11 cellular contexts compared by ENCODE assay signal in genomic region chr10:30445716-30446115, GRCh38. TPM values are rescaled to one million over a fixed set of nuclear protein-coding genes. Genes with fewer than 3 reads are reported as not detected.
A peak's percentile ranks its signal among the peaks of the same experiment; 100 is the strongest.
DNase-seq lines count a peak whose midpoint lies in the region; ATAC-seq, FAIRE-seq and TF ChIP-seq lines count a peak whose summit lies in the region.
"Had no signal": no experiment of that assay in that cellular context is flagged by ENCODE, and none has a peak within 500 bp of the region (broad histone marks: within the 10 kb centered on the region; RNA-seq: fewer than 3 reads in every experiment).

No MANE protein-coding gene starts in this region.

- H4K20me1 ChIP-seq in GM23248 (ENCODE audit: insufficient read depth) = no peaks in the 10 kb centered on the region
- no peaks in the 10 kb centered on the region for H4K20me1 ChIP-seq in K562 (replicated peaks; ENCODE audit: control insufficient read depth, insufficient read depth, low read length)

- intact Hi-C loops in K562 (cut with micrococcal nuclease) = no loop called here
- intact Hi-C loops in kidney (cut with DNase I) = no loop called here

- no peaks in the 10 kb centered on the region for H3K9me1 ChIP-seq in K562 (ENCODE audit: control insufficient read depth, insufficient read depth, low read length)

- CTCF ChIA-PET in K562 (lab: Yijun Ruan, JAX; ENCODE audit: low intra/inter-chr PET ratio) = no interaction called here

- no peak for TF ChIP-seq POLR2A in K562 (conservative IDR thresholded peaks at IDR 0.05)

- H3K4me2 ChIP-seq in GM23248 (ENCODE audit: unreplicated experiment) (peak overlapping the region; percentile 23), K562 (ENCODE audit: insufficient read depth, low read length) (no peak overlapping the region)

- no peak overlapping the region for H3K4me3 ChIP-seq in GM23248
- no peak overlapping the region for H3K4me3 ChIP-seq in K562
- H3K4me3 ChIP-seq in thoracic aorta = peak overlapping the region; percentile 37
- H3K4me3 ChIP-seq in kidney (ENCODE audit: low read length in 2 of 2) = no peak overlapping the region
- H3K4me3 ChIP-seq: SJCRH30 had no signal

- peaks cover 31% of the 10 kb centered on the region for H3F3A ChIP-seq in GM23248 (ENCODE audit: insufficient read depth)

- in situ Hi-C loops in GM23248 (cut with MboI) = no loop called here
- in situ Hi-C loops in K562 (cut with MboI) = no loop called here

- H3K27me3 ChIP-seq in GM23248 (replicated peaks; ENCODE audit: insufficient read depth) (no peaks in the 10 kb centered on the region), K562 (ENCODE audit: control insufficient read depth in 2 of 2, insufficient read depth in 2 of 2, low read length in 2 of 2) (no peaks in the 10 kb centered on the region), thoracic aorta (replicated peaks; ENCODE audit: insufficient read depth) (no peaks in the 10 kb centered on the region)
- H3K27me3 ChIP-seq: SJCRH30 had no signal

- no TSS peak for BruUV-seq in K562 (replicated peaks; lab: Mats Ljungman, UMichigan)

- H3K9me3 ChIP-seq in GM23248 (ENCODE audit: low read depth) (no peaks in the 10 kb centered on the region), K562 (replicated peaks; ENCODE audit: control insufficient read depth, insufficient read depth, low read depth, low read length) (no peaks in the 10 kb centered on the region), thoracic aorta (no peaks in the 10 kb centered on the region), kidney (ENCODE audit: control insufficient read depth in 1 of 2, low read length in 2 of 2) (no peaks in the 10 kb centered on the region)
- H3K9me3 ChIP-seq: SJCRH30 had no signal

- no peak for TF ChIP-seq RAD21 in K562 (CRISPR knock-in tag; conservative IDR thresholded peaks at IDR 0.05 in 1 of 2, IDR thresholded peaks at IDR 0.05 in 1 of 2)

- 0% methylated on average over 2 of the region's 2 CpGs for WGBS in GM23248 (ENCODE audit: low coverage in 1 of 2, low lambda C conversion rate in 2 of 2, missing lambda C conversion rate in 2 of 2), 2 experiments
- WGBS in K562 (ENCODE audit: insufficient coverage, low coverage, missing lambda C conversion rate) = 67% methylated on average over 2 of the region's 2 CpGs

- peak; percentile 95 for DNase-seq in GM23248
- DNase-seq in K562 (ENCODE audit: extremely low read depth in 1 of 4, low spot score in 3 of 4) = no peak
- peak; percentile 84 for DNase-seq in iris pigment epithelial cell (ENCODE audit: low read depth)
- DNase-seq in thoracic aorta (ENCODE audit: low spot score) = no peak
- no peak for DNase-seq in NCI-H2196 treated with DMSO at 0.1 percent for 48 hours (lab: John Stamatoyannopoulos, UW; ENCODE audit: unreplicated experiment)
- no peak for DNase-seq in kidney
- DNase-seq in Ammon's horn (ENCODE audit: low spot score) = no peak
- DNase-seq: glutamatergic neuron; naive thymus-derived CD8-positive, alpha-beta T cell; SJCRH30 had no signal

- POLR2A ChIA-PET in K562 (lab: Yijun Ruan, JAX) = interaction anchor here (0.7 to 1.8 kb wide), 5 partner anchors 9 to 154 kb away, joined by 3 to 6 read pairs (median 4); no protein-coding TSS in a partner anchor

- H3K79me2 ChIP-seq in GM23248 (ENCODE audit: insufficient read depth) = peaks cover 21% of the 10 kb centered on the region
- H3K79me2 ChIP-seq in K562 (ENCODE audit: control insufficient read depth, insufficient read depth, low read length) = peaks cover 38% of the 10 kb centered on the region

- no peaks in the 10 kb centered on the region for H3K9me2 ChIP-seq in GM23248 (ENCODE audit: insufficient read depth)

- TF ChIP-seq EP300 in K562 (IDR thresholded peaks at IDR 0.05; ENCODE audit: low read length) = no peak

- H3K36me3 ChIP-seq in GM23248 (ENCODE audit: low read depth) = peaks cover 19% of the 10 kb centered on the region; the same call in 1 of the 2 replicates
- peaks cover 69% of the 10 kb centered on the region for H3K36me3 ChIP-seq in K562 (ENCODE audit: control insufficient read depth, insufficient read depth, low read length)
- peaks cover 45% of the 10 kb centered on the region for H3K36me3 ChIP-seq in thoracic aorta
- H3K36me3 ChIP-seq in kidney (ENCODE audit: control insufficient read depth in 1 of 2, insufficient read depth in 2 of 2, low read length in 2 of 2) = peaks cover 13 to 17% of the 10 kb centered on the region in 2 donors
- H3K36me3 ChIP-seq: SJCRH30 had no signal

- H3K9ac ChIP-seq in GM23248 (peak overlapping the region; percentile 43), K562 (ENCODE audit: insufficient read depth in 1 of 2, low read depth in 2 of 2, low read length in 2 of 2) (no peak overlapping the region), kidney (ENCODE audit: low read length in 2 of 2) (no peak overlapping the region)

- FAIRE-seq in K562 (lab: Jason Lieb, UNC) = no peak
- no peak for FAIRE-seq in kidney (lab: Jason Lieb, UNC)
- FAIRE-seq: bronchial epithelial cell had no signal

- no peak for TF ChIP-seq CTCF in K562 (IDR thresholded peaks at IDR 0.05 in 2 of 3, conservative IDR thresholded peaks at IDR 0.05 in 1 of 3; ENCODE audit: insufficient read depth in 2 of 3, low read depth in 1 of 3, low read length in 3 of 3)
- no peak for TF ChIP-seq CTCF in thoracic aorta (IDR thresholded peaks at IDR 0.05)
- no peak for TF ChIP-seq CTCF in kidney (IDR thresholded peaks at IDR 0.05; ENCODE audit: borderline replicate concordance, extremely low read depth, insufficient read depth)

- H2AFZ ChIP-seq in GM23248 = no peak overlapping the region
- no peak overlapping the region; the same call in 1 of the 2 replicates for H2AFZ ChIP-seq in K562 (ENCODE audit: low read depth, low read length)

- peaks cover 31% of the 10 kb centered on the region for H3K4me1 ChIP-seq in GM23248 (ENCODE audit: insufficient read depth)
- peaks cover 6 to 18% of the 10 kb centered on the region in 2 experiments; a peak in 3 of 5 replicates for H3K4me1 ChIP-seq in K562 (replicated peaks in 1 of 2; ENCODE audit: control insufficient read depth in 2 of 2, insufficient read depth in 2 of 2, low read length in 2 of 2)
- peaks cover 46 to 65% of the 10 kb centered on the region in 2 donors for H3K4me1 ChIP-seq in thoracic aorta (ENCODE audit: control insufficient read depth in 1 of 2, low read depth in 2 of 2)
- peaks cover 0 to 2% of the 10 kb centered on the region in 2 donors for H3K4me1 ChIP-seq in kidney (ENCODE audit: control insufficient read depth in 1 of 2, insufficient read depth in 1 of 2, low read depth in 1 of 2, low read length in 2 of 2)
- H3K4me1 ChIP-seq: SJCRH30 had no signal

- H3K27ac ChIP-seq in GM23248 (peak overlapping the region; percentile 87), K562 (ENCODE audit: extremely low read depth, low read depth, low read length) (0 out of 3 replicates have a peak overlapping the region, but pooled peaks have one; percentile 15), thoracic aorta (peak overlapping the region; percentile 76 to 88), kidney (ENCODE audit: low read depth in 2 of 2, low read length in 2 of 2) (no peak overlapping the region)
- H3K27ac ChIP-seq: SJCRH30 had no signal

- ATAC-seq in K562 = no peak; the same call in 2 of the 3 replicates
- peak; percentile 79 for ATAC-seq in thoracic aorta (ENCODE audit: insufficient number of reproducible peaks, low FRiP score, low read depth)
- ATAC-seq: naive thymus-derived CD8-positive, alpha-beta T cell had no signal

TF ChIP-seq in K562, 482 proteins besides CTCF, POLR2A, EP300 and RAD21 (continues in another document):
- no peak for TF ChIP-seq KHSRP (IDR thresholded peaks at IDR 0.05)
- no peak for TF ChIP-seq NCOA1 (IDR thresholded peaks at IDR 0.05; ENCODE audit: low read depth)
- TF ChIP-seq PURB (CRISPR knock-in tag; IDR thresholded peaks at IDR 0.05; ENCODE audit: low read depth) = no peak
- TF ChIP-seq ZC3H8 (IDR thresholded peaks at IDR 0.05) = no peak
- TF ChIP-seq E2F3 (CRISPR knock-in tag; IDR thresholded peaks at IDR 0.05) = no peak
- no peak for TF ChIP-seq MECOM (CRISPR knock-in tag; IDR thresholded peaks at IDR 0.05)
- no peak for TF ChIP-seq TAF15 (IDR thresholded peaks at IDR 0.05; ENCODE audit: low read depth, low read length)
- TF ChIP-seq CC2D1A (IDR thresholded peaks at IDR 0.05) = no peak
- no peak for TF ChIP-seq HNRNPLL (IDR thresholded peaks at IDR 0.05; ENCODE audit: low read depth, low read length, poor library complexity, severe bottlenecking)
- TF ChIP-seq ZNF311 (CRISPR knock-in tag; IDR thresholded peaks at IDR 0.05) = no peak
- no peak for TF ChIP-seq SETDB1 (IDR thresholded peaks at IDR 0.05; ENCODE audit: low read length)
- TF ChIP-seq EHMT2 (IDR thresholded peaks at IDR 0.05) = no peak
- no peak for TF ChIP-seq NBN (IDR thresholded peaks at IDR 0.05; ENCODE audit: low read depth)
- TF ChIP-seq NCOA4 (IDR thresholded peaks at IDR 0.05; ENCODE audit: partially characterized antibody) = no peak
- no peak for TF ChIP-seq CHD4 (IDR thresholded peaks at IDR 0.05; ENCODE audit: insufficient read depth, insufficient replicate concordance, low read depth, low read length, poor library complexity, severe bottlenecking)

RNA-seq across cellular contexts. Expression of gene MAP3K8, which starts 11.7 kb away (rescaled TPM):
- total RNA-seq in GM23248 (2014; rRNA removed; shearing (Covaris generic)) = 3.7 and 8.5 TPM in 2 replicates
- polyA plus RNA-seq in GM23248 (2016; fragmentation: Nextera tagmentation; extraction: Ambion mirVana) (4.8 and 4.9 TPM in 2 replicates), K562 (2011; rRNA removed) (23.6 and 26.3 TPM in 2 replicates), K562 (2014; fragmentation: Illumina TruSeq; extraction: Trizol) (11.5 and 12.0 TPM in 2 replicates), K562 (2014; fragmentation: Nextera tagmentation; extraction: Ambion mirVana) (10 to 100 TPM; 14.0 to 16.4 TPM), K562 (2014; rRNA removed) (12.9 and 14.7 TPM in 2 replicates), kidney (ENCODE audit: insufficient read depth, low read depth, low replicate concordance) (6.7 TPM)
- total RNA-seq in K562 (2011; cell fraction: chromatin; rRNA removed; ENCODE audit: low replicate concordance) = 21.7 and 52.3 TPM in 2 replicates
- total RNA-seq in K562 (2011; cell fraction: nucleolus; rRNA removed) = 13.8 and 18.8 TPM in 2 replicates
- total RNA-seq in K562 (2011; cell fraction: nucleoplasm; rRNA removed) = 19.1 and 23.8 TPM in 2 replicates
- total RNA-seq in K562 (2014; rRNA removed) (6.9 and 10.0 TPM in 2 replicates), K562 (2014; rRNA removed; fragmentation: Illumina TruSeq; extraction: Trizol) (13.5 and 13.6 TPM in 2 replicates), K562 (2015; rRNA removed; fragmentation: Illumina TruSeq; extraction: Trizol) (8.4 and 9.8 TPM in 2 replicates), K562 (2021) (14.1 and 15.7 TPM in 2 replicates), thoracic aorta (10 to 100 TPM; 63.4 to 64.3 TPM), kidney (41.6 TPM)
- polyA plus RNA-seq in K562 (2011; cell fraction: cytosol; rRNA removed) = 6.3 and 13.7 TPM in 2 replicates
- polyA plus RNA-seq in K562 (2011; cell fraction: nucleus; rRNA removed) = 15.7 and 29.1 TPM in 2 replicates
- 11.4 and 15.1 TPM in 2 replicates for polyA plus RNA-seq in K562 (2012)
- polyA minus RNA-seq in K562 (2011; rRNA and poly(A)+ RNA removed) = 14.3 and 25.8 TPM in 2 replicates
- 2.7 and 7.8 TPM in 2 replicates for polyA minus RNA-seq in K562 (2011; cell fraction: cytosol; rRNA and poly(A)+ RNA removed)
- polyA minus RNA-seq in K562 (2011; cell fraction: nucleus; rRNA and poly(A)+ RNA removed) = 7.5 and 22.9 TPM in 2 replicates

Comparison
In these comparisons a context has a peak if more than half of its experiments do, and no peak if none do; other contexts are left out.
1. DNase-seq: peak in GM23248 (single experiment) and iris pigment epithelial cell (single experiment); none in K562 (0 of 4), thoracic aorta (single experiment), NCI-H2196 treated with DMSO at 0.1 percent for 48 hours (single experiment), kidney (single experiment) and Ammon's horn (single experiment).
2. H3K27ac ChIP-seq: peak in GM23248 (single experiment), K562 (single experiment) and thoracic aorta (2 of 2); none in kidney (0 of 2).